8 cellular contexts compared by ENCODE assay signal in genomic region chr12:27277846-27278260, GRCh38. TPM values are rescaled to one million over a fixed set of nuclear protein-coding genes. Genes with fewer than 3 reads are reported as not detected.
DNase-seq lines count a peak whose midpoint lies in the region; ATAC-seq and TF ChIP-seq lines count a peak whose summit lies in the region.

No MANE protein-coding gene starts in this region.

- peaks cover 89% of the 10 kb centered on the region for H4K20me1 ChIP-seq in smooth muscle cell (ENCODE audit: low read depth)

- H3K4me2 ChIP-seq in smooth muscle cell, result peak overlapping the region; percentile 57

- H3K27me3 Mint-ChIP-seq in activated naive CD4-positive, alpha-beta T cell treated with anti-CD3 and anti-CD28 coated beads for 36 hours (ENCODE audit: low read depth), result no peaks in the 10 kb centered on the region
- H3K27me3 Mint-ChIP-seq in CD4-positive, alpha-beta T cell, result no peaks in the 10 kb centered on the region

- no peaks in the 10 kb centered on the region for H3K9me3 ChIP-seq in smooth muscle cell (replicated peaks; ENCODE audit: low read depth)
- H3K9me3 ChIP-seq in CD4-positive, alpha-beta T cell (ENCODE audit: control insufficient read depth, low read length), result no peaks in the 10 kb centered on the region
- no peaks in the 10 kb centered on the region; the same call in 1 of the 2 replicates for H3K9me3 ChIP-seq in BE2C

- H3K27ac ChIP-seq in smooth muscle cell (ENCODE audit: low read depth), result peak overlapping the region; percentile 78
- H3K27ac ChIP-seq in CD4-positive, alpha-beta T cell (ENCODE audit: low read depth, low read length), result no peak overlapping the region

- POLR2A ChIA-PET in CD4-positive, alpha-beta T cell (lab: Charles Lee), result no interaction called here

- CTCF ChIA-PET in activated naive CD4-positive, alpha-beta T cell treated with anti-CD3 and anti-CD28 coated beads for 36 hours (lab: Charles Lee), result interaction anchor here (0.6 to 1.3 kb wide), 3 partner anchors 28 to 275 kb away, joined by 3 to 8 read pairs (median 4); no protein-coding TSS in a partner anchor
- CTCF ChIA-PET in CD4-positive, alpha-beta T cell (lab: Charles Lee), result no interaction called here

- no peaks in the 10 kb centered on the region for H3K9me3 Mint-ChIP-seq in activated naive CD4-positive, alpha-beta T cell treated with anti-CD3 and anti-CD28 coated beads for 36 hours
- no peaks in the 10 kb centered on the region for H3K9me3 Mint-ChIP-seq in CD4-positive, alpha-beta T cell

- H3K4me1 ChIP-seq in smooth muscle cell (ENCODE audit: low read depth) (peaks cover 60% of the 10 kb centered on the region), BE2C (peaks cover 11% of the 10 kb centered on the region; the same call in 1 of the 2 replicates)

- H3K27me3 ChIP-seq in smooth muscle cell (ENCODE audit: low read depth) (no peaks in the 10 kb centered on the region), BE2C (no peaks in the 10 kb centered on the region)
- H3K27me3 ChIP-seq in CD4-positive, alpha-beta T cell (ENCODE audit: control insufficient read depth, insufficient read depth, low read length), result no peaks in the 10 kb centered on the region

- ATAC-seq in HG02588 (IDR thresholded peaks at IDR 0.05; ENCODE audit: unreplicated experiment), result peak; percentile 83
- no peak for ATAC-seq in CD4-positive, alpha-beta T cell (ENCODE audit: poor library complexity)

- peak overlapping the region; percentile 8 for H3K9ac ChIP-seq in smooth muscle cell (ENCODE audit: low read depth)

- intact Hi-C loops in activated naive CD4-positive, alpha-beta T cell treated with anti-CD3 and anti-CD28 coated beads for 36 hours (cut with micrococcal nuclease), result loop anchor here (1.0 to 2.0 kb wide), 2 partner anchors 33 to 53 kb away; partner anchors contain the start of gene STK38L
- intact Hi-C loops in CD4-positive, alpha-beta T cell (cut with DNase I, micrococcal nuclease), result no loop called here

- H3K4me3 ChIP-seq in fibroblast of the aortic adventitia (ENCODE audit: low read depth, low read length) (no peak overlapping the region), smooth muscle cell (no peak overlapping the region), BE2C (ENCODE audit: low read depth, low read length) (no peak overlapping the region)

- H3F3A ChIP-seq in smooth muscle cell (ENCODE audit: low read depth), result peaks cover 42% of the 10 kb centered on the region

- H3K36me3 ChIP-seq in smooth muscle cell (ENCODE audit: low read depth), result no peaks in the 10 kb centered on the region
- H3K36me3 ChIP-seq in BE2C, result no peaks in the 10 kb centered on the region

- TF ChIP-seq CTCF in fibroblast of the aortic adventitia (IDR thresholded peaks at IDR 0.05; ENCODE audit: insufficient read depth, low read length) (no peak), smooth muscle cell (IDR thresholded peaks at IDR 0.05; ENCODE audit: borderline replicate concordance, insufficient read depth, poor library complexity, severe bottlenecking) (no peak), BE2C (IDR thresholded peaks at IDR 0.05; ENCODE audit: low read depth, low read length) (no peak)
- TF ChIP-seq CTCF in CD4-positive, alpha-beta T cell (IDR thresholded peaks at IDR 0.05), result no peak

- H3K4me3 Mint-ChIP-seq in activated naive CD4-positive, alpha-beta T cell treated with anti-CD3 and anti-CD28 coated beads for 36 hours, result no peak overlapping the region
- H3K4me3 Mint-ChIP-seq in CD4-positive, alpha-beta T cell, result no peak overlapping the region

- peaks cover 3% of the 10 kb centered on the region for H3K36me3 Mint-ChIP-seq in activated naive CD4-positive, alpha-beta T cell treated with anti-CD3 and anti-CD28 coated beads for 36 hours (ENCODE audit: low read depth)
- no peaks in the 10 kb centered on the region for H3K36me3 Mint-ChIP-seq in CD4-positive, alpha-beta T cell (ENCODE audit: low read depth)

- H2AFZ ChIP-seq in smooth muscle cell (ENCODE audit: low read depth), result no peak overlapping the region

- H3K27ac Mint-ChIP-seq in activated naive CD4-positive, alpha-beta T cell treated with anti-CD3 and anti-CD28 coated beads for 36 hours, result no peak overlapping the region
- no peak overlapping the region for H3K27ac Mint-ChIP-seq in CD4-positive, alpha-beta T cell

- peak; percentile 34 for DNase-seq in activated naive CD4-positive, alpha-beta T cell treated with anti-CD3 and anti-CD28 coated beads for 36 hours
- no peak for DNase-seq in activated naive CD4-positive, alpha-beta T cell treated with Interleukin-2 at 50 U/mL for 16 hours
- peak; percentile 27 for DNase-seq in NCI-H69 (lab: John Stamatoyannopoulos, UW)
- peak; percentile 97 for DNase-seq in fibroblast of the aortic adventitia (ENCODE audit: low read depth)
- no peak for DNase-seq in smooth muscle cell (lab: John Stamatoyannopoulos, UW; ENCODE audit: unreplicated experiment)
- DNase-seq in CD4-positive, alpha-beta T cell, result no peak
- no peak for DNase-seq in BE2C

- WGBS in smooth muscle cell (ENCODE audit: low lambda C conversion rate), result 29% methylated on average over 1 of the region's 1 CpG

- H3K79me2 ChIP-seq in smooth muscle cell (ENCODE audit: low read depth), result peaks cover 93% of the 10 kb centered on the region

- peaks cover 33% of the 10 kb centered on the region for H3K4me1 Mint-ChIP-seq in activated naive CD4-positive, alpha-beta T cell treated with anti-CD3 and anti-CD28 coated beads for 36 hours (ENCODE audit: low read depth)
- H3K4me1 Mint-ChIP-seq in CD4-positive, alpha-beta T cell (ENCODE audit: low read depth), result peaks cover 43% of the 10 kb centered on the region

RNA-seq across cellular contexts. Expression of gene STK38L, which starts 33.8 kb away (rescaled TPM):
- 10 to 100 TPM; 21.3 to 21.4 TPM for total RNA-seq in activated naive CD4-positive, alpha-beta T cell treated with anti-CD3 and anti-CD28 coated beads for 36 hours
- total RNA-seq in fibroblast of the aortic adventitia (ENCODE audit: low replicate concordance), result 25.9 and 33.6 TPM in 2 replicates
- total RNA-seq in smooth muscle cell, result 178 and 190 TPM in 2 replicates
- 57.8 and 82.7 TPM in 2 replicates for polyA plus RNA-seq in smooth muscle cell
- 10 to 100 TPM; 18.3 to 21.0 TPM for total RNA-seq in CD4-positive, alpha-beta T cell
- polyA plus RNA-seq in BE2C (2012; ENCODE audit: insufficient read depth, insufficient read length, low read depth), result 12.4 TPM

RNA-seq across cellular contexts. Expression of gene BMAL2, which starts 54.8 kb away (rescaled TPM):
- total RNA-seq in activated naive CD4-positive, alpha-beta T cell treated with anti-CD3 and anti-CD28 coated beads for 36 hours, result 1 to 10 TPM; 7.9 to 9.2 TPM
- total RNA-seq in fibroblast of the aortic adventitia (ENCODE audit: low replicate concordance) (2.8 and 44.5 TPM in 2 replicates), smooth muscle cell (13.3 and 13.6 TPM in 2 replicates)
- 5.1 and 6.2 TPM in 2 replicates for polyA plus RNA-seq in smooth muscle cell
- total RNA-seq in CD4-positive, alpha-beta T cell, result under 1 TPM; 0.16 to 0.17 TPM
- not detected for polyA plus RNA-seq in BE2C (2012; ENCODE audit: insufficient read depth, insufficient read length, low read depth)

Comparison
In these comparisons a context has a peak if more than half of its experiments do, and no peak if none do; other contexts are left out.
1. DNase-seq: peak in activated naive CD4-positive, alpha-beta T cell treated with anti-CD3 and anti-CD28 coated beads for 36 hours (single experiment), NCI-H69 (single experiment) and fibroblast of the aortic adventitia (single experiment); none in activated naive CD4-positive, alpha-beta T cell treated with Interleukin-2 at 50 U/mL for 16 hours (single experiment), smooth muscle cell (single experiment), CD4-positive, alpha-beta T cell (0 of 10) and BE2C (single experiment).